Comparison of ENCODE assay signal across 30 cellular contexts in genomic region chr6:57246307-57246706, GRCh38.
"Had no signal": no experiment of that assay in that cellular context is flagged by ENCODE, and none has a peak within 500 bp of the region (broad histone marks: within the 10 kb centered on the region; RNA-seq: fewer than 3 reads in every experiment).

No MANE protein-coding gene starts in this region.

- H3K4me3 ChIP-seq: ascending aorta, breast epithelium, cardiac muscle cell, colonic mucosa, esophagus squamous epithelium, gastrocnemius medialis, heart left ventricle had no signal

- H3K9me3 ChIP-seq: ascending aorta, breast epithelium, colonic mucosa, esophagus squamous epithelium, gastrocnemius medialis, heart left ventricle had no signal

- H3K9me3 Mint-ChIP-seq: activated CD4-positive, alpha-beta memory T cell treated with anti-CD3 and anti-CD28 coated beads, Interleukin-2, amount 10 ng/mL, durations not matched to agents 7 days and 5 days; activated CD4-positive, alpha-beta T cell treated with anti-CD3 and anti-CD28 coated beads, Interleukin-2, amount 10 ng/mL, durations not matched to agents 7 days and 5 days; activated naive CD4-positive, alpha-beta T cell treated with anti-CD3 and anti-CD28 coated beads, Interleukin-2, amount 10 ng/mL, durations not matched to agents 7 days and 5 days; activated naive CD4-positive, alpha-beta T cell treated with anti-CD3 and anti-CD28 coated beads, Interleukin-2, amount 50 U/mL, for 72 hours; activated T-cell treated with anti-CD3 and anti-CD28 coated beads, Interleukin-2, amount 50 U/mL, for 24 hours; activated T-cell treated with anti-CD3 and anti-CD28 coated beads, Interleukin-2, amount 50 U/mL, for 72 hours; brain had no signal

- H3K4me3 Mint-ChIP-seq: activated CD4-positive, alpha-beta memory T cell treated with anti-CD3 and anti-CD28 coated beads, Interleukin-2, amount 10 ng/mL, durations not matched to agents 7 days and 5 days; activated CD4-positive, alpha-beta T cell treated with anti-CD3 and anti-CD28 coated beads, Interleukin-2, amount 10 ng/mL, durations not matched to agents 7 days and 5 days; activated naive CD4-positive, alpha-beta T cell treated with anti-CD3 and anti-CD28 coated beads, Interleukin-2, amount 10 ng/mL, durations not matched to agents 7 days and 5 days; activated naive CD8-positive, alpha-beta T cell treated with anti-CD3 and anti-CD28 coated beads, Interleukin-2, amount 10 ng/mL, durations not matched to agents 7 days and 5 days; activated T-cell treated with anti-CD3 and anti-CD28 coated beads, Interleukin-2, amount 50 U/mL, for 24 hours; activated T-cell treated with anti-CD3 and anti-CD28 coated beads, Interleukin-2, amount 50 U/mL, for 72 hours; brain; WTC11 had no signal

- H3K36me3 Mint-ChIP-seq: activated naive CD4-positive, alpha-beta T cell treated with anti-CD3 and anti-CD28 coated beads, Interleukin-2, amount 10 ng/mL, durations not matched to agents 7 days and 5 days; activated naive CD4-positive, alpha-beta T cell treated with anti-CD3 and anti-CD28 coated beads, Interleukin-2, amount 50 U/mL, for 72 hours; activated naive CD8-positive, alpha-beta T cell treated with anti-CD3 and anti-CD28 coated beads, Interleukin-2, amount 10 ng/mL, durations not matched to agents 7 days and 5 days; brain had no signal

- H3K27ac ChIP-seq: breast epithelium, cardiac muscle cell, colonic mucosa, epithelial cell of prostate, esophagus squamous epithelium, gastrocnemius medialis, heart left ventricle had no signal

- H3K27me3 ChIP-seq: ascending aorta, breast epithelium, cardiac muscle cell, colonic mucosa, gastrocnemius medialis, heart left ventricle had no signal

- H3K4me1 ChIP-seq: breast epithelium, colonic mucosa, gastrocnemius medialis had no signal

- H3K27me3 Mint-ChIP-seq: activated CD4-positive, alpha-beta T cell treated with anti-CD3 and anti-CD28 coated beads, Interleukin-2, amount 10 ng/mL, durations not matched to agents 7 days and 5 days; activated naive CD4-positive, alpha-beta T cell treated with anti-CD3 and anti-CD28 coated beads, Interleukin-2, amount 10 ng/mL, durations not matched to agents 7 days and 5 days; brain had no signal

- H3K4me1 Mint-ChIP-seq: activated CD4-positive, alpha-beta memory T cell treated with anti-CD3 and anti-CD28 coated beads, Interleukin-2, amount 10 ng/mL, durations not matched to agents 7 days and 5 days; activated CD4-positive, alpha-beta T cell treated with anti-CD3 and anti-CD28 coated beads, Interleukin-2, amount 10 ng/mL, durations not matched to agents 7 days and 5 days; activated naive CD4-positive, alpha-beta T cell treated with anti-CD3 and anti-CD28 coated beads, Interleukin-2, amount 10 ng/mL, durations not matched to agents 7 days and 5 days; activated naive CD8-positive, alpha-beta T cell treated with anti-CD3 and anti-CD28 coated beads, Interleukin-2, amount 10 ng/mL, durations not matched to agents 7 days and 5 days had no signal

- DNase-seq: activated CD4-positive, alpha-beta memory T cell treated with anti-CD3 and anti-CD28 coated beads, Interleukin-2, amount 10 ng/mL, durations not matched to agents 7 days and 5 days; activated CD4-positive, alpha-beta T cell treated with anti-CD3 and anti-CD28 coated beads for 1 hour; activated CD4-positive, alpha-beta T cell treated with anti-CD3 and anti-CD28 coated beads for 4 hours; activated CD4-positive, alpha-beta T cell treated with anti-CD3 and anti-CD28 coated beads, Interleukin-2, amount 10 ng/mL, durations not matched to agents 7 days and 5 days; activated CD4-positive, alpha-beta T cell treated with anti-CD3 and anti-CD28 coated beads, Interleukin-2, amount 50 U/mL, for 4 hours; activated CD8-positive, alpha-beta memory T cell treated with anti-CD3 and anti-CD28 coated beads, Interleukin-2, amount 50 U/mL, for 48 hours; activated gamma-delta T cell; activated naive CD4-positive, alpha-beta T cell; activated naive CD4-positive, alpha-beta T cell treated with anti-CD3 and anti-CD28 coated beads, Interleukin-2, amount 10 ng/mL, durations not matched to agents 7 days and 5 days; activated naive CD8-positive, alpha-beta T cell treated with anti-CD3 and anti-CD28 coated beads, Interleukin-2, amount 10 ng/mL, durations not matched to agents 7 days and 5 days; activated T-cell treated with anti-CD3 and anti-CD28 coated beads for 4 hours; activated T-cell treated with anti-CD3 and anti-CD28 coated beads, Interleukin-2, amount 50 U/mL, for 24 hours; activated T-cell treated with anti-CD3 and anti-CD28 coated beads, Interleukin-2, amount 50 U/mL, for 72 hours; central memory CD4-positive, alpha-beta T cell; cerebellar nuclear complex; colonic mucosa; effector CD8-positive, alpha-beta T cell; esophagus squamous epithelium; foreskin fibroblast; gastrocnemius medialis; glutamatergic neuron; heart left ventricle; T-helper 2 cell had no signal

- H3K36me3 ChIP-seq: ascending aorta, breast epithelium, cardiac muscle cell, colonic mucosa, esophagus squamous epithelium, gastrocnemius medialis, heart left ventricle had no signal

- ATAC-seq: activated naive CD4-positive, alpha-beta T cell treated with anti-CD3 and anti-CD28 coated beads, Interleukin-2, amount 50 U/mL, for 72 hours; activated T-cell treated with anti-CD3 and anti-CD28 coated beads, Interleukin-2, amount 50 U/mL, for 72 hours; gastrocnemius medialis; heart left ventricle; WTC11 had no signal

- H3K27ac Mint-ChIP-seq: activated CD4-positive, alpha-beta memory T cell treated with anti-CD3 and anti-CD28 coated beads, Interleukin-2, amount 10 ng/mL, durations not matched to agents 7 days and 5 days; activated CD4-positive, alpha-beta T cell treated with anti-CD3 and anti-CD28 coated beads, Interleukin-2, amount 10 ng/mL, durations not matched to agents 7 days and 5 days; activated naive CD4-positive, alpha-beta T cell treated with anti-CD3 and anti-CD28 coated beads, Interleukin-2, amount 10 ng/mL, durations not matched to agents 7 days and 5 days; activated naive CD4-positive, alpha-beta T cell treated with anti-CD3 and anti-CD28 coated beads, Interleukin-2, amount 50 U/mL, for 72 hours; activated naive CD8-positive, alpha-beta T cell treated with anti-CD3 and anti-CD28 coated beads, Interleukin-2, amount 10 ng/mL, durations not matched to agents 7 days and 5 days; activated T-cell treated with anti-CD3 and anti-CD28 coated beads, Interleukin-2, amount 50 U/mL, for 24 hours; activated T-cell treated with anti-CD3 and anti-CD28 coated beads, Interleukin-2, amount 50 U/mL, for 72 hours; brain; WTC11 had no signal
